Comparison of ENCODE assay signal across 20 cellular contexts in genomic region chr5:60810036-60810435, GRCh38. TPM values are rescaled to one million over a fixed set of nuclear protein-coding genes. Genes with fewer than 3 reads are reported as not detected.
DNase-seq lines count a peak whose midpoint lies in the region; ATAC-seq and TF ChIP-seq lines count a peak whose summit lies in the region.
"Had no signal": no experiment of that assay in that cellular context is flagged by ENCODE, and none has a peak within 500 bp of the region (broad histone marks: within the 10 kb centered on the region; RNA-seq: fewer than 3 reads in every experiment).

No MANE protein-coding gene starts in this region.

- H3K9me3 ChIP-seq in SK-N-MC (ENCODE audit: low read depth, low read length), result no peaks in the 10 kb centered on the region
- H3K9me3 ChIP-seq: MG63, SK-N-SH had no signal

- H3K36me3 ChIP-seq in ACC112 (ENCODE audit: insufficient read depth, low read length) (no peaks in the 10 kb centered on the region), SK-N-MC (ENCODE audit: insufficient read depth, low read length) (no peaks in the 10 kb centered on the region)
- H3K36me3 ChIP-seq: MG63 had no signal

- peak; percentile 23 for DNase-seq in NCI-H1048 (lab: John Stamatoyannopoulos, UW)
- no peak for DNase-seq in SK-N-MC (ENCODE audit: low read depth, low spot score)
- DNase-seq in mesothelial cell of epicardium (ENCODE audit: low spot score in 2 of 2, unreplicated experiment in 2 of 2), result no peak
- no peak for DNase-seq in stimulated activated CD8-positive, alpha-beta memory T cell treated with anti-CD3 and anti-CD28 coated beads, Interleukin-4, amount 100 ng/mL, for 48 hours
- DNase-seq in NCI-H128 (lab: John Stamatoyannopoulos, UW; ENCODE audit: unreplicated experiment), result no peak
- DNase-seq: MG63, NCI-H1436, NCI-H1930, NCI-H510A treated with DMSO at 0.1 percent for 48 hours, NCI-H82, SHP77, SK-N-SH, T-helper 2 cell had no signal

- H3K27ac ChIP-seq in ACC112 (ENCODE audit: low read depth, low read length), result no peak overlapping the region
- peak overlapping the region; percentile 9; the same call in 1 of the 2 replicates for H3K27ac ChIP-seq in SK-N-MC

- H3K4me1 Mint-ChIP-seq in mesothelial cell of epicardium, result peaks cover 18% of the 10 kb centered on the region
- H3K4me1 Mint-ChIP-seq: B cell, CD14-positive monocyte had no signal

- peaks cover 18% of the 10 kb centered on the region for H3K4me1 ChIP-seq in ACC112 (ENCODE audit: control insufficient read depth, insufficient read depth, low read length, unreplicated experiment)

- H3K4me3 ChIP-seq in ACC112 (ENCODE audit: low read depth, low read length), result no peak overlapping the region
- 0 out of 2 replicates have a peak overlapping the region, but pooled peaks have one; percentile 3 for H3K4me3 ChIP-seq in SK-N-MC
- H3K4me3 ChIP-seq: GM23338, MG63 had no signal

- H2AFZ ChIP-seq in ACC112 (ENCODE audit: low read length, unreplicated experiment), result peak overlapping the region; percentile 21
- H2AFZ ChIP-seq: GM23338 had no signal

- H3K36me3 Mint-ChIP-seq in mesothelial cell of epicardium, result peaks cover 3% of the 10 kb centered on the region
- H3K36me3 Mint-ChIP-seq: CD14-positive monocyte had no signal

- no peaks in the 10 kb centered on the region for H3K79me2 ChIP-seq in ACC112 (ENCODE audit: control insufficient read depth, insufficient read depth, low read length, unreplicated experiment)

- no peak for TF ChIP-seq CTCF in mesothelial cell of epicardium (IDR thresholded peaks at IDR 0.05; ENCODE audit: unreplicated experiment)

- no peaks in the 10 kb centered on the region for H3K27me3 ChIP-seq in ACC112 (ENCODE audit: insufficient read depth, low read length)
- H3K27me3 ChIP-seq: MG63 had no signal

- H3K9ac ChIP-seq in SK-N-MC (ENCODE audit: insufficient read length), result no peak overlapping the region
- H3K9ac ChIP-seq: SK-N-SH had no signal

- H3K27me3 Mint-ChIP-seq in mesothelial cell of epicardium (ENCODE audit: low read depth), result no peaks in the 10 kb centered on the region
- H3K27me3 Mint-ChIP-seq: B cell had no signal

- H3K4me3 Mint-ChIP-seq in mesothelial cell of epicardium, result no peak overlapping the region
- H3K4me3 Mint-ChIP-seq: B cell, CD14-positive monocyte, GM23338, IgD-negative memory B cell had no signal

- H3K27ac Mint-ChIP-seq in mesothelial cell of epicardium, result peak overlapping the region; percentile 49
- H3K27ac Mint-ChIP-seq: B cell, CD14-positive monocyte, GM23338, IgD-negative memory B cell had no signal

- no peak for ATAC-seq in GM18858 (IDR thresholded peaks at IDR 0.05; ENCODE audit: unreplicated experiment)
- ATAC-seq: GM23338 had no signal

- H3K9me3 Mint-ChIP-seq in mesothelial cell of epicardium, result peaks cover 4% of the 10 kb centered on the region
- H3K9me3 Mint-ChIP-seq: GM23338 had no signal

RNA-seq across cellular contexts. Expression of gene ELOVL7, which starts 34.0 kb away (rescaled TPM):
- 8.6 to 9.4 TPM (median 9.2 TPM) in 3 replicates for total RNA-seq in mesothelial cell of epicardium
- total RNA-seq: RPMI7951 had no signal
